10 cellular contexts compared by ENCODE assay signal in genomic region chr7:128259131-128260056, GRCh38. TPM values are rescaled to one million over a fixed set of nuclear protein-coding genes. Genes with fewer than 3 reads are reported as not detected.
DNase-seq lines count a peak whose midpoint lies in the region; ATAC-seq and TF ChIP-seq lines count a peak whose summit lies in the region.
"Had no signal": no experiment of that assay in that cellular context is flagged by ENCODE, and none has a peak within 500 bp of the region (broad histone marks: within the 10 kb centered on the region; RNA-seq: fewer than 3 reads in every experiment).

No MANE protein-coding gene starts in this region.

- TF ChIP-seq CTCF in IMR-90 (conservative IDR thresholded peaks at IDR 0.05; ENCODE audit: low read depth, low read length): no peak
- no peak for TF ChIP-seq CTCF in hepatocyte (IDR thresholded peaks at IDR 0.05; ENCODE audit: poor library complexity)
- TF ChIP-seq CTCF in stomach (IDR thresholded peaks at IDR 0.05): no peak

- H2BK120ac ChIP-seq in IMR-90 (ENCODE audit: low read depth, low read length): no peak overlapping the region; the same call in 1 of the 2 replicates

- no peak overlapping the region for H3K56ac ChIP-seq in IMR-90 (ENCODE audit: extremely low read depth, insufficient read depth, low read length)

- POLR2A ChIA-PET in IMR-90 (lab: Charles Lee; ENCODE audit: unreplicated experiment): no interaction called here
- POLR2A ChIA-PET in activated CD4-positive, alpha-beta memory T cell treated with anti-CD3 and anti-CD28 coated beads for 36 hours (lab: Charles Lee): no interaction called here

- H3K27ac ChIP-seq in IMR-90 (ENCODE audit: insufficient read depth, low read length) (no peak overlapping the region), hepatocyte (peak overlapping the region; percentile 79), stomach (peak overlapping the region; percentile 31 to 69 (median 47)), aorta (ENCODE audit: low read depth in 1 of 2, low read length in 2 of 2) (no peak overlapping the region)

- CTCF ChIA-PET in IMR-90 (lab: Yijun Ruan, JAX): interaction anchor here (0.8 kb wide), 1 partner anchor 8 kb away, joined by 3 read pairs; no protein-coding TSS in a partner anchor
- CTCF ChIA-PET in activated CD4-positive, alpha-beta memory T cell treated with anti-CD3 and anti-CD28 coated beads for 36 hours (lab: Charles Lee): no interaction called here

- H2AK5ac ChIP-seq in IMR-90 (ENCODE audit: low read depth, low read length): no peak overlapping the region

- H3K9me3 Mint-ChIP-seq in activated CD4-positive, alpha-beta memory T cell treated with anti-CD3 and anti-CD28 coated beads for 36 hours: no peaks in the 10 kb centered on the region

- H3K4me3 Mint-ChIP-seq in activated CD4-positive, alpha-beta memory T cell treated with anti-CD3 and anti-CD28 coated beads for 36 hours: no peak overlapping the region

- intact Hi-C loops in IMR-90 (cut with micrococcal nuclease): no loop called here
- intact Hi-C loops in stomach (cut with DNase I; ENCODE audit: low total_unique reads): no loop called here
- intact Hi-C loops in activated CD4-positive, alpha-beta memory T cell treated with anti-CD3 and anti-CD28 coated beads for 36 hours (cut with micrococcal nuclease): no loop called here
- intact Hi-C loops in aorta (cut with DNase I): no loop called here

- H3K4me1 ChIP-seq in IMR-90 (ENCODE audit: control insufficient read depth, insufficient read depth, low read length): peaks cover 2% of the 10 kb centered on the region; the same call in 1 of the 2 replicates
- H3K4me1 ChIP-seq in hepatocyte (ENCODE audit: insufficient read depth): peaks cover 22% of the 10 kb centered on the region
- H3K4me1 ChIP-seq in stomach: peaks cover 10 to 30% (median 24%) of the 10 kb centered on the region in 4 donors
- no peaks in the 10 kb centered on the region for H3K4me1 ChIP-seq in aorta (ENCODE audit: control insufficient read depth in 1 of 2, insufficient read depth in 2 of 2, low read length in 2 of 2)

- peaks cover 4% of the 10 kb centered on the region for H3K27me3 Mint-ChIP-seq in activated CD4-positive, alpha-beta memory T cell treated with anti-CD3 and anti-CD28 coated beads for 36 hours

- H3K4me2 ChIP-seq in IMR-90 (ENCODE audit: low read depth, low read length) (no peak overlapping the region), hepatocyte (peak overlapping the region; percentile 18)

- no peak for TF ChIP-seq EP300 in stomach (IDR thresholded peaks at IDR 0.05)

- BruUV-seq in IMR-90 (replicated peaks; lab: Mats Ljungman, UMichigan): no TSS peak

- no peaks in the 10 kb centered on the region for H3K9me1 ChIP-seq in IMR-90 (ENCODE audit: insufficient read depth, low read length)

- DNase-seq in IMR-90: peak; percentile 37
- DNase-seq in hepatocyte (ENCODE audit: low spot score): peak; percentile 27
- peak; percentile 79 for DNase-seq in stomach
- no peak for DNase-seq in HuH-7 (ENCODE audit: low spot score)
- no peak for DNase-seq in activated CD4-positive, alpha-beta memory T cell treated with anti-CD3 and anti-CD28 coated beads for 36 hours
- DNase-seq in aorta: no peak
- no peak for DNase-seq in NCI-H146 (lab: John Stamatoyannopoulos, UW)
- DNase-seq: activated gamma-delta T cell, GF-D8 had no signal

- no peak overlapping the region for H3K14ac ChIP-seq in IMR-90 (replicated peaks; ENCODE audit: low read depth, low read length)

- H3K36me3 Mint-ChIP-seq in activated CD4-positive, alpha-beta memory T cell treated with anti-CD3 and anti-CD28 coated beads for 36 hours: no peaks in the 10 kb centered on the region

- H2BK5ac ChIP-seq in IMR-90 (ENCODE audit: low read depth, low read length, poor library complexity, severe bottlenecking): no peak overlapping the region

- H3K18ac ChIP-seq in IMR-90 (ENCODE audit: low read depth, low read length): no peak overlapping the region

- no peak overlapping the region for H2BK20ac ChIP-seq in IMR-90 (ENCODE audit: low read depth, low read length)

- H3K4me3 ChIP-seq in IMR-90 (ENCODE audit: insufficient read depth, low read depth, low read length) (no peak overlapping the region), hepatocyte (no peak overlapping the region), stomach (no peak overlapping the region), aorta (ENCODE audit: low read length in 2 of 2) (no peak overlapping the region)

- no peak overlapping the region for H4K91ac ChIP-seq in IMR-90 (ENCODE audit: insufficient read depth, low read depth, low read length)

- H2BK15ac ChIP-seq in IMR-90 (ENCODE audit: low read depth, low read length): no peak overlapping the region

- 32% methylated on average over 4 of the region's 11 CpGs; no CpG with 5 or more reads in 1 of the 2 experiments for WGBS in IMR-90 (ENCODE audit: extremely low coverage in 2 of 2, insufficient read length in 1 of 2), 2 experiments
- 37% methylated on average over 11 of the region's 11 CpGs for WGBS in hepatocyte (ENCODE audit: low lambda C conversion rate, missing lambda C conversion rate)
- 28 to 44% (median 34%) methylated on average over 11 of the region's 11 CpGs for WGBS in stomach, 5 donors
- WGBS in aorta, 2 donors: 71 to 76% methylated on average over 11 of the region's 11 CpGs

- H3K36me3 ChIP-seq in IMR-90 (ENCODE audit: control insufficient read depth, insufficient read depth, low read length) (no peaks in the 10 kb centered on the region), hepatocyte (replicated peaks; ENCODE audit: insufficient read depth, low read depth) (no peaks in the 10 kb centered on the region), stomach (no peaks in the 10 kb centered on the region), aorta (ENCODE audit: control insufficient read depth in 1 of 2, insufficient read depth in 2 of 2, low read length in 1 of 2) (no peaks in the 10 kb centered on the region)

- H3K79me2 ChIP-seq in hepatocyte: no peaks in the 10 kb centered on the region

- H2AFZ ChIP-seq in IMR-90 (replicated peaks; ENCODE audit: low read length, poor library complexity) (peak overlapping the region; percentile 75), hepatocyte (no peak overlapping the region)

- no peak overlapping the region for H4K5ac ChIP-seq in IMR-90 (ENCODE audit: low read depth, low read length)

- H4K20me1 ChIP-seq in IMR-90 (ENCODE audit: insufficient read depth, low read length): no peaks in the 10 kb centered on the region
- no peaks in the 10 kb centered on the region for H4K20me1 ChIP-seq in hepatocyte (ENCODE audit: insufficient read depth, poor library complexity, severe bottlenecking)

- no peak overlapping the region for H2AK9ac ChIP-seq in IMR-90 (replicated peaks; ENCODE audit: low read depth, low read length, poor library complexity)

- in situ Hi-C loops in IMR-90 (cut with MboI; ENCODE audit: low sequenced_read_pairs): no loop called here

- dilution Hi-C loops in IMR-90 (cut with HindIII; ENCODE audit: low sequenced_read_pairs, unreplicated experiment): no loop called here

- TF ChIP-seq POLR2A in IMR-90 (IDR thresholded peaks at IDR 0.05; ENCODE audit: low read depth, low read length): no peak
- TF ChIP-seq POLR2A in stomach (IDR thresholded peaks at IDR 0.05): no peak

- H4K8ac ChIP-seq in IMR-90 (ENCODE audit: low read depth in 2 of 2, low read length in 2 of 2): no peak overlapping the region

- peak overlapping the region; percentile 31; the same call in 1 of the 2 replicates for H3K23ac ChIP-seq in IMR-90 (ENCODE audit: low read depth, low read length)

- H3K9me2 ChIP-seq in hepatocyte (replicated peaks; ENCODE audit: insufficient read depth): no peaks in the 10 kb centered on the region

- ATAC-seq in IMR-90 (ENCODE audit: low read depth): peak; percentile 89
- ATAC-seq in SK-N-SH treated with all-trans-retinoic acid at 6 μM for 48 hours: peak; percentile 35
- no peak for ATAC-seq in aorta (ENCODE audit: low FRiP score)

- no peak overlapping the region for H3K27ac Mint-ChIP-seq in activated CD4-positive, alpha-beta memory T cell treated with anti-CD3 and anti-CD28 coated beads for 36 hours

- no peak for TF ChIP-seq RAD21 in IMR-90 (IDR thresholded peaks at IDR 0.05; ENCODE audit: low read length)

- no peaks in the 10 kb centered on the region for H3K9me3 ChIP-seq in IMR-90 (ENCODE audit: control insufficient read depth, insufficient read depth, low read length)
- H3K9me3 ChIP-seq in hepatocyte (ENCODE audit: low read depth): no peaks in the 10 kb centered on the region
- H3K9me3 ChIP-seq in stomach: no peaks in the 10 kb centered on the region
- no peaks in the 10 kb centered on the region for H3K9me3 ChIP-seq in aorta (ENCODE audit: control insufficient read depth, low read length)

- H3K79me1 ChIP-seq in IMR-90 (ENCODE audit: low read depth in 1 of 2, low read length in 2 of 2): no peaks in the 10 kb centered on the region

- H3K27me3 ChIP-seq in IMR-90 (ENCODE audit: control insufficient read depth, insufficient read depth, low read length): peaks cover 33% of the 10 kb centered on the region
- H3K27me3 ChIP-seq in hepatocyte: no peaks in the 10 kb centered on the region
- H3K27me3 ChIP-seq in stomach: no peaks in the 10 kb centered on the region
- no peaks in the 10 kb centered on the region for H3K27me3 ChIP-seq in aorta (ENCODE audit: control insufficient read depth in 1 of 2, insufficient read depth in 2 of 2, low read length in 1 of 2)

- no peaks in the 10 kb centered on the region for H3K4me1 Mint-ChIP-seq in activated CD4-positive, alpha-beta memory T cell treated with anti-CD3 and anti-CD28 coated beads for 36 hours (ENCODE audit: low read depth)

- H3K4ac ChIP-seq in IMR-90 (ENCODE audit: low read depth, low read length): no peak overlapping the region; the same call in 1 of the 2 replicates

- no peak overlapping the region for H3K9ac ChIP-seq in IMR-90 (ENCODE audit: low read depth, low read length)

TF ChIP-seq in IMR-90, 13 proteins besides CTCF, POLR2A, EP300 and RAD21 (continues in another document):
- no peak for TF ChIP-seq RCOR1 (IDR thresholded peaks at IDR 0.05; ENCODE audit: insufficient replicate concordance, low read length)
- TF ChIP-seq CHD1 (IDR thresholded peaks at IDR 0.05; ENCODE audit: low read depth, low read length): no peak
- no peak for TF ChIP-seq RFX5 (IDR thresholded peaks at IDR 0.05; ENCODE audit: low read depth, low read length)

TF ChIP-seq in SK-N-SH treated with all-trans-retinoic acid at 6 μM for 48 hours, 23 proteins besides CTCF, POLR2A, EP300 and RAD21 (continues in another document):
- TF ChIP-seq ZNF8 (CRISPR knock-in tag; IDR thresholded peaks at IDR 0.05) (no peak), ZC3H10 (CRISPR knock-in tag; IDR thresholded peaks at IDR 0.05) (no peak), ZFP3 (CRISPR knock-in tag; IDR thresholded peaks at IDR 0.05) (no peak), RARB (CRISPR knock-in tag; IDR thresholded peaks at IDR 0.05) (no peak), TOX (CRISPR knock-in tag; IDR thresholded peaks at IDR 0.05; ENCODE audit: borderline replicate concordance) (no peak)

RNA-seq across cellular contexts. Expression of gene LEP, which starts 18.3 kb away (rescaled TPM):
- not detected in 2 replicates for total RNA-seq in IMR-90 (2012; rRNA removed)
- polyA plus RNA-seq in IMR-90 (2012; rRNA removed): not detected in 2 replicates
- polyA plus RNA-seq in IMR-90 (2012; cell fraction: cytosol; rRNA removed): not detected in 2 replicates
- polyA plus RNA-seq in IMR-90 (2012; cell fraction: nucleus; rRNA removed; ENCODE audit: low replicate concordance): not detected in 2 replicates
- total RNA-seq in hepatocyte: not detected in 2 replicates
- not detected in 2 replicates for polyA plus RNA-seq in hepatocyte
- not detected for total RNA-seq in stomach
- under 1 TPM in 2 of 3 donors, not detected in 1; 0.05 to 0.12 TPM for polyA plus RNA-seq in stomach
- not detected for total RNA-seq in activated CD4-positive, alpha-beta memory T cell treated with anti-CD3 and anti-CD28 coated beads for 36 hours
- total RNA-seq in aorta: under 1 TPM; 0.45 to 0.97 TPM
- under 1 TPM in 1 of 2 donors, not detected in 1; 0.05 TPM for polyA plus RNA-seq in aorta

Comparison
In these comparisons a context has a peak if more than half of its experiments do, and no peak if none do; other contexts are left out.
1. DNase-seq: peak in IMR-90 (single experiment), hepatocyte (single experiment) and stomach (single experiment); none in HuH-7 (single experiment), activated CD4-positive, alpha-beta memory T cell treated with anti-CD3 and anti-CD28 coated beads for 36 hours (single experiment), aorta (0 of 2) and NCI-H146 (single experiment).
2. H3K27ac ChIP-seq: peak in hepatocyte (single experiment) and stomach (5 of 5); none in IMR-90 (single experiment) and aorta (0 of 2).